In the genomic region with DNA sequence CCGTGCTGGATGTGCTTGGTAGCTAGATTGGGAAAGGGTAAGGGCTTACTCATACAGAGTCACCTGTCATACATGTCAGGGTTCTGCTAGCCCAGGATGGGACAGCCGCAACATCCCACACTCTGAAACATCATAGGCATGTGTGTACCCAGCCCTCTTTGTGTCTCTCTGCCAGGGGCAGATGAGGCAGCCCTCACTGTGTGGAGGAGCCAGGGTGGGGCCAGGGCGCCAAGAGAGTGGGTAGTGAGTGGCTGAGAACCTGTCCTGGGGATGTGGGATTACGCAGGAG, we compare ENCODE assay signal across 1 cellular context.
TF ChIP-seq lines count a peak whose summit lies in the region.

No MANE protein-coding gene starts in this region.

TF ChIP-seq in H1, 55 proteins besides CTCF, POLR2A, EP300 and RAD21:
- TF ChIP-seq GTF2F1 (IDR thresholded peaks at IDR 0.05; ENCODE audit: borderline replicate concordance, low read depth, low read length) = no peak
- no peak for TF ChIP-seq SP2 (IDR thresholded peaks at IDR 0.05; ENCODE audit: low read length)
- no peak for TF ChIP-seq TAF7 (optimal IDR thresholded peaks at IDR 0.05; ENCODE audit: borderline replicate concordance, low read depth, low read length)
- TF ChIP-seq RBBP5 (IDR thresholded peaks at IDR 0.05; ENCODE audit: borderline replicate concordance, low read depth, low read length) = no peak
- no peak for TF ChIP-seq CBX8 (IDR thresholded peaks at IDR 0.05; ENCODE audit: borderline replicate concordance, low read depth, low read length)
- TF ChIP-seq CHD2 (IDR thresholded peaks at IDR 0.05; ENCODE audit: low read length) = no peak
- no peak for TF ChIP-seq RXRA (IDR thresholded peaks at IDR 0.05; ENCODE audit: insufficient read depth, low read depth, low read length)
- TF ChIP-seq ATF2 (IDR thresholded peaks at IDR 0.05; ENCODE audit: low read length) = no peak
- TF ChIP-seq MAFK (IDR thresholded peaks at IDR 0.05; ENCODE audit: low read depth, low read length) = no peak
- no peak for TF ChIP-seq PHF8 (conservative IDR thresholded peaks at IDR 0.05; ENCODE audit: low read depth, low read length)
- no peak for TF ChIP-seq POLR2AphosphoS5 (IDR thresholded peaks at IDR 0.05; ENCODE audit: low read depth, low read length)
- no peak for TF ChIP-seq SAP30 (IDR thresholded peaks at IDR 0.05; ENCODE audit: insufficient read depth, insufficient replicate concordance, low read length)
- TF ChIP-seq MAX (IDR thresholded peaks at IDR 0.05) = no peak
- TF ChIP-seq TCF12 (IDR thresholded peaks at IDR 0.05; ENCODE audit: low read depth, low read length) = no peak
- no peak for TF ChIP-seq NANOG (IDR thresholded peaks at IDR 0.05; ENCODE audit: insufficient read depth, low read depth, low read length, poor library complexity, severe bottlenecking)
- no peak for TF ChIP-seq ASH2L (IDR thresholded peaks at IDR 0.05; ENCODE audit: low read length)
